Comparison of ENCODE assay signal across 9 cellular contexts in genomic region chr16:27108826-27109665, GRCh38. TPM values are rescaled to one million over a fixed set of nuclear protein-coding genes. Genes with fewer than 3 reads are reported as not detected.
DNase-seq lines count a peak whose midpoint lies in the region; ATAC-seq and TF ChIP-seq lines count a peak whose summit lies in the region.
"Had no signal": no experiment of that assay in that cellular context is flagged by ENCODE, and none has a peak within 500 bp of the region (broad histone marks: within the 10 kb centered on the region; RNA-seq: fewer than 3 reads in every experiment).

No MANE protein-coding gene starts in this region.

- no peak for DNase-seq in GM23338 (ENCODE audit: low spot score)
- DNase-seq in SJCRH30 = no peak
- DNase-seq in fibroblast of the aortic adventitia (ENCODE audit: low read depth) = no peak
- no peak for DNase-seq in skeletal muscle cell (ENCODE audit: low read depth)
- DNase-seq in NCI-H1048 (lab: John Stamatoyannopoulos, UW) = no peak
- no peak for DNase-seq in WERI-Rb-1
- no peak for DNase-seq in hypothalamus (lab: John Stamatoyannopoulos, UW)

- no peak overlapping the region for H3K27ac Mint-ChIP-seq in GM23338

- peaks cover 7% of the 10 kb centered on the region for H3K27me3 Mint-ChIP-seq in GM23338 (ENCODE audit: insufficient read depth, low read depth, poor library complexity)

- H2AFZ ChIP-seq in GM23338 = peak overlapping the region; percentile 85; the same call in 1 of the 2 replicates

- H3K9me3 Mint-ChIP-seq in GM23338 = peaks cover 57% of the 10 kb centered on the region

- H3K36me3 ChIP-seq in GM23338 (ENCODE audit: insufficient read depth) (no peaks in the 10 kb centered on the region), SJCRH30 (no peaks in the 10 kb centered on the region), WERI-Rb-1 (no peaks in the 10 kb centered on the region)

- H3K27me3 ChIP-seq in GM23338 (ENCODE audit: insufficient read depth) (no peaks in the 10 kb centered on the region), SJCRH30 (no peaks in the 10 kb centered on the region), WERI-Rb-1 (ENCODE audit: insufficient read depth, low read depth, severe bottlenecking) (peaks cover 57% of the 10 kb centered on the region)

- H3K9me2 ChIP-seq in GM23338 (ENCODE audit: insufficient read depth) = no peaks in the 10 kb centered on the region

- H3K36me3 Mint-ChIP-seq in GM23338 (ENCODE audit: low read depth) = peaks cover 5% of the 10 kb centered on the region; the same call in 1 of the 3 replicates

- no peak for ATAC-seq in GM23338

- no peaks in the 10 kb centered on the region for H4K20me1 ChIP-seq in GM23338 (replicated peaks; ENCODE audit: insufficient read depth)

- H3K27ac ChIP-seq in GM23338 (ENCODE audit: low read depth) (no peak overlapping the region), SJCRH30 (no peak overlapping the region), WERI-Rb-1 (no peak overlapping the region)

- H3F3A ChIP-seq in GM23338 (replicated peaks; ENCODE audit: low read depth) = no peaks in the 10 kb centered on the region

- H3K9me3 ChIP-seq in SJCRH30 (replicated peaks) = no peaks in the 10 kb centered on the region
- peaks cover 8% of the 10 kb centered on the region for H3K9me3 ChIP-seq in WERI-Rb-1 (ENCODE audit: severe bottlenecking)

- H3K4me2 ChIP-seq in GM23338 = peak overlapping the region; percentile 73; the same call in 1 of the 2 replicates

- H3K4me1 ChIP-seq in GM23338 (ENCODE audit: insufficient read depth) (peaks cover 5% of the 10 kb centered on the region; the same call in 1 of the 2 replicates), SJCRH30 (peaks cover 4% of the 10 kb centered on the region; the same call in 1 of the 2 replicates)

- H3K4me3 ChIP-seq in GM23338 (peak overlapping the region; percentile 59), SJCRH30 (peak overlapping the region; percentile 45), fibroblast of the aortic adventitia (ENCODE audit: low read depth, low read length) (peak overlapping the region; percentile 56), skeletal muscle cell (ENCODE audit: low read depth, low read length) (peak overlapping the region; percentile 49), WERI-Rb-1 (ENCODE audit: low read depth, low read length) (no peak overlapping the region)

- peaks cover 3% of the 10 kb centered on the region; the same call in 2 of the 3 replicates for H3K4me1 Mint-ChIP-seq in GM23338

- H3K4me3 Mint-ChIP-seq in GM23338 = peak overlapping the region; percentile 66

- no peak for TF ChIP-seq CTCF in GM23338 (conservative IDR thresholded peaks at IDR 0.05; ENCODE audit: low read depth in 2 of 2)
- TF ChIP-seq CTCF in fibroblast of the aortic adventitia (IDR thresholded peaks at IDR 0.05; ENCODE audit: insufficient read depth, low read length) = no peak
- TF ChIP-seq CTCF in WERI-Rb-1 (IDR thresholded peaks at IDR 0.05; ENCODE audit: low read depth, low read length) = no peak

- no peaks in the 10 kb centered on the region for H3K79me2 ChIP-seq in GM23338 (replicated peaks; ENCODE audit: insufficient read depth)

TF ChIP-seq in GM23338, 12 proteins besides CTCF, POLR2A, EP300 and RAD21:
- TF ChIP-seq EZH2phosphoT487 (IDR thresholded peaks at IDR 0.05; ENCODE audit: unreplicated experiment) (no peak), ZNF331 (CRISPR knock-in tag; IDR thresholded peaks at IDR 0.05; ENCODE audit: low read depth) (no peak), CREB1 (CRISPR knock-in tag; IDR thresholded peaks at IDR 0.05; ENCODE audit: low read depth) (no peak), EZH2 (IDR thresholded peaks at IDR 0.05; ENCODE audit: low read depth, unreplicated experiment) (no peak), JUNB (IDR thresholded peaks at IDR 0.05; ENCODE audit: unreplicated experiment) (no peak), STAT1 (IDR thresholded peaks at IDR 0.05; ENCODE audit: unreplicated experiment) (no peak)
- TF ChIP-seq, protein P1, sequence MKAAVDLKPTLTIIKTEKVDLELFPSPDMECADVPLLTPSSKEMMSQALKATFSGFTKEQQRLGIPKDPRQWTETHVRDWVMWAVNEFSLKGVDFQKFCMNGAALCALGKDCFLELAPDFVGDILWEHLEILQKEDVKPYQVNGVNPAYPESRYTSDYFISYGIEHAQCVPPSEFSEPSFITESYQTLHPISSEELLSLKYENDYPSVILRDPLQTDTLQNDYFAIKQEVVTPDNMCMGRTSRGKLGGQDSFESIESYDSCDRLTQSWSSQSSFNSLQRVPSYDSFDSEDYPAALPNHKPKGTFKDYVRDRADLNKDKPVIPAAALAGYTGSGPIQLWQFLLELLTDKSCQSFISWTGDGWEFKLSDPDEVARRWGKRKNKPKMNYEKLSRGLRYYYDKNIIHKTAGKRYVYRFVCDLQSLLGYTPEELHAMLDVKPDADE (IDR thresholded peaks at IDR 0.05) = no peak
- TF ChIP-seq, protein P2, sequence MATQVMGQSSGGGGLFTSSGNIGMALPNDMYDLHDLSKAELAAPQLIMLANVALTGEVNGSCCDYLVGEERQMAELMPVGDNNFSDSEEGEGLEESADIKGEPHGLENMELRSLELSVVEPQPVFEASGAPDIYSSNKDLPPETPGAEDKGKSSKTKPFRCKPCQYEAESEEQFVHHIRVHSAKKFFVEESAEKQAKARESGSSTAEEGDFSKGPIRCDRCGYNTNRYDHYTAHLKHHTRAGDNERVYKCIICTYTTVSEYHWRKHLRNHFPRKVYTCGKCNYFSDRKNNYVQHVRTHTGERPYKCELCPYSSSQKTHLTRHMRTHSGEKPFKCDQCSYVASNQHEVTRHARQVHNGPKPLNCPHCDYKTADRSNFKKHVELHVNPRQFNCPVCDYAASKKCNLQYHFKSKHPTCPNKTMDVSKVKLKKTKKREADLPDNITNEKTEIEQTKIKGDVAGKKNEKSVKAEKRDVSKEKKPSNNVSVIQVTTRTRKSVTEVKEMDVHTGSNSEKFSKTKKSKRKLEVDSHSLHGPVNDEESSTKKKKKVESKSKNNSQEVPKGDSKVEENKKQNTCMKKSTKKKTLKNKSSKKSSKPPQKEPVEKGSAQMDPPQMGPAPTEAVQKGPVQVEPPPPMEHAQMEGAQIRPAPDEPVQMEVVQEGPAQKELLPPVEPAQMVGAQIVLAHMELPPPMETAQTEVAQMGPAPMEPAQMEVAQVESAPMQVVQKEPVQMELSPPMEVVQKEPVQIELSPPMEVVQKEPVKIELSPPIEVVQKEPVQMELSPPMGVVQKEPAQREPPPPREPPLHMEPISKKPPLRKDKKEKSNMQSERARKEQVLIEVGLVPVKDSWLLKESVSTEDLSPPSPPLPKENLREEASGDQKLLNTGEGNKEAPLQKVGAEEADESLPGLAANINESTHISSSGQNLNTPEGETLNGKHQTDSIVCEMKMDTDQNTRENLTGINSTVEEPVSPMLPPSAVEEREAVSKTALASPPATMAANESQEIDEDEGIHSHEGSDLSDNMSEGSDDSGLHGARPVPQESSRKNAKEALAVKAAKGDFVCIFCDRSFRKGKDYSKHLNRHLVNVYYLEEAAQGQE (IDR thresholded peaks at IDR 0.05; ENCODE audit: unreplicated experiment) = no peak

RNA-seq across cellular contexts. Expression of gene C16orf82, which starts 42.3 kb away (rescaled TPM):
- total RNA-seq in GM23338 (2014; rRNA removed; shearing (Covaris generic)) = not detected in 2 replicates
- not detected in 2 replicates for polyA plus RNA-seq in GM23338 (2016; fragmentation: Nextera tagmentation; extraction: Ambion mirVana)
- total RNA-seq in SJCRH30 (2014; rRNA removed; shearing (Covaris generic)) = not detected in 2 replicates
- not detected in 2 replicates for total RNA-seq in fibroblast of the aortic adventitia (ENCODE audit: low replicate concordance)
- total RNA-seq: liver; T-helper 1 cell treated with Interleukin-12 subunit alpha and Interleukin-12 subunit beta and Interleukin-4 antibody, amounts not matched to agents 30 ng/mL and 1 ng/mL, for 36 hours had no signal
- polyA plus RNA-seq: liver had no signal
